7 cellular contexts compared by ENCODE assay signal in genomic region chr2:155310589-155310988, GRCh38.
DNase-seq lines count a peak whose midpoint lies in the region; ATAC-seq, FAIRE-seq and TF ChIP-seq lines count a peak whose summit lies in the region.

No MANE protein-coding gene starts in this region.

- H3K36me3 ChIP-seq in endodermal cell (ENCODE audit: control insufficient read depth, insufficient read depth, low read length): no peaks in the 10 kb centered on the region
- H3K36me3 ChIP-seq in pancreas: no peaks in the 10 kb centered on the region

- no peaks in the 10 kb centered on the region for H3K9me3 Mint-ChIP-seq in endodermal cell
- H3K9me3 Mint-ChIP-seq in activated CD8-positive, alpha-beta memory T cell treated with anti-CD3 and anti-CD28 coated beads, Interleukin-2, amount 10 ng/mL, durations not matched to agents 7 days and 5 days (ENCODE audit: low read depth): no peaks in the 10 kb centered on the region

- WGBS in endodermal cell (ENCODE audit: insufficient coverage in 1 of 2, insufficient read length in 1 of 2), 2 experiments: 52% methylated on average over 3 of the region's 3 CpGs; no CpG with 5 or more reads in 1 of the 2 experiments
- WGBS in pancreas, 2 donors: 8% methylated on average over 3 of the region's 3 CpGs

- H3K9ac ChIP-seq in endodermal cell (ENCODE audit: extremely low read depth, low read length, poor library complexity, severe bottlenecking): no peak overlapping the region

- no peak overlapping the region for H3K4me3 Mint-ChIP-seq in endodermal cell
- H3K4me3 Mint-ChIP-seq in activated CD8-positive, alpha-beta memory T cell treated with anti-CD3 and anti-CD28 coated beads, Interleukin-2, amount 10 ng/mL, durations not matched to agents 7 days and 5 days: no peak overlapping the region

- peak; percentile 85 for TF ChIP-seq CTCF in endodermal cell (conservative IDR thresholded peaks at IDR 0.05)
- peak in 3 of 4 donors; percentile 18 to 24 (median 23) for TF ChIP-seq CTCF in pancreas (IDR thresholded peaks at IDR 0.05)

- H3K27ac Mint-ChIP-seq in endodermal cell: no peak overlapping the region
- no peak overlapping the region for H3K27ac Mint-ChIP-seq in activated CD8-positive, alpha-beta memory T cell treated with anti-CD3 and anti-CD28 coated beads, Interleukin-2, amount 10 ng/mL, durations not matched to agents 7 days and 5 days

- CTCF ChIA-PET in activated CD8-positive, alpha-beta memory T cell treated with anti-CD3 and anti-CD28 coated beads, Interleukin-2, amount 10 ng/mL, durations not matched to agents 7 days and 5 days (lab: Charles Lee): no interaction called here

- H3K27ac ChIP-seq in endodermal cell (ENCODE audit: low read depth, low read length): no peak overlapping the region
- H3K27ac ChIP-seq in pancreas: no peak overlapping the region

- no peak overlapping the region for H3K4me3 ChIP-seq in endodermal cell (ENCODE audit: low read length)
- H3K4me3 ChIP-seq in pancreas: no peak overlapping the region

- H3K36me3 Mint-ChIP-seq in endodermal cell (ENCODE audit: low read depth): no peaks in the 10 kb centered on the region
- no peaks in the 10 kb centered on the region for H3K36me3 Mint-ChIP-seq in activated CD8-positive, alpha-beta memory T cell treated with anti-CD3 and anti-CD28 coated beads, Interleukin-2, amount 10 ng/mL, durations not matched to agents 7 days and 5 days

- H3K27me3 Mint-ChIP-seq in endodermal cell (ENCODE audit: insufficient read depth): no peaks in the 10 kb centered on the region
- H3K27me3 Mint-ChIP-seq in activated CD8-positive, alpha-beta memory T cell treated with anti-CD3 and anti-CD28 coated beads, Interleukin-2, amount 10 ng/mL, durations not matched to agents 7 days and 5 days: no peaks in the 10 kb centered on the region

- H3K27me3 ChIP-seq in endodermal cell (ENCODE audit: control insufficient read depth, insufficient read depth, low read length, poor library complexity, severe bottlenecking) (no peaks in the 10 kb centered on the region), pancreas (no peaks in the 10 kb centered on the region)

- H3K9me3 ChIP-seq in endodermal cell (ENCODE audit: control insufficient read depth, low read length) (no peaks in the 10 kb centered on the region), pancreas (no peaks in the 10 kb centered on the region)

- DNase-seq in NCI-H748 treated with DMSO at 0.1 percent for 48 hours (lab: John Stamatoyannopoulos, UW) (peak; percentile 75), endodermal cell (no peak), pancreas (no peak)
- DNase-seq in activated effector memory CD4-positive, alpha-beta T cell treated with anti-CD3 and anti-CD28 coated beads, Interleukin-2, amount 50 U/mL, for 16 hours: no peak
- no peak for DNase-seq in activated CD8-positive, alpha-beta memory T cell treated with anti-CD3 and anti-CD28 coated beads, Interleukin-2, amount 10 ng/mL, durations not matched to agents 7 days and 5 days

- H3K4me1 ChIP-seq in endodermal cell (ENCODE audit: control insufficient read depth, insufficient read depth, low read length) (no peaks in the 10 kb centered on the region), pancreas (no peaks in the 10 kb centered on the region)

- intact Hi-C loops in pancreas (cut with DNase I): no loop called here

- no peaks in the 10 kb centered on the region for H3K4me1 Mint-ChIP-seq in endodermal cell
- H3K4me1 Mint-ChIP-seq in activated CD8-positive, alpha-beta memory T cell treated with anti-CD3 and anti-CD28 coated beads, Interleukin-2, amount 10 ng/mL, durations not matched to agents 7 days and 5 days: no peaks in the 10 kb centered on the region

- ATAC-seq in GM18511 (IDR thresholded peaks at IDR 0.05; ENCODE audit: unreplicated experiment): peak; percentile 75
- ATAC-seq in HG03103 (IDR thresholded peaks at IDR 0.05; ENCODE audit: low read depth, unreplicated experiment): peak; percentile 49
- peak in 3 of 4 donors; percentile 36 to 54 (median 50) for ATAC-seq in pancreas
- ATAC-seq in activated CD8-positive, alpha-beta memory T cell treated with anti-CD3 and anti-CD28 coated beads, Interleukin-2, amount 10 ng/mL, durations not matched to agents 7 days and 5 days: no peak

- FAIRE-seq in pancreas (lab: Jason Lieb, UNC): peak; percentile 43
